ENCODE assay signal across 10 cellular contexts in the genomic region with DNA sequence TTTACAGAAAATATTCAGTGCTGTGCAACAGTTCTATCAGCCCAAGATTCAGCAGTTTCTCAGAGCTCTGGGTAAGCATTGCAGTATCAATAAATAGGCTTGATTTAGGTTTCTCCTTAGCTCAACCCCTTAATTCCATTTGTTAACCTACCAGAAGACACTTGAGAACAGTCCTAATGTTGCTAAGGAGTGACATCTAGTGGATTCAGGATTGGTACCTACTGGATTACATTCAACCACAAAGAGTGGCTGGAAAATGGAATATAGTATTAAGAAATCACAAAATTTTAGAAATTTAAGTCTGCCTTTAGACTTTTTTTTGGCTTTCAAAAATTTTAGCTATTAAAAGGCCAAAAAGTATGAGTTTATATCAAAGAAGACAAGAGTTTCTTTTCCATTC. TPM values are rescaled to one million over a fixed set of nuclear protein-coding genes. Genes with fewer than 3 reads are reported as not detected.
DNase-seq lines count a peak whose midpoint lies in the region; ATAC-seq, FAIRE-seq and TF ChIP-seq lines count a peak whose summit lies in the region.
"Had no signal": no experiment of that assay in that cellular context is flagged by ENCODE, and none has a peak within 500 bp of the region (broad histone marks: within the 10 kb centered on the region; RNA-seq: fewer than 3 reads in every experiment).

No MANE protein-coding gene starts in this region.

- H3K27me3 ChIP-seq in GM12878 (replicated peaks in 1 of 2; ENCODE audit: control insufficient read depth in 2 of 2, insufficient read depth in 2 of 2, low read length in 1 of 2) (no peaks in the 10 kb centered on the region), liver (ENCODE audit: control insufficient read depth in 4 of 4, insufficient read depth in 4 of 4, low read length in 3 of 4) (no peaks in the 10 kb centered on the region)
- H3K27me3 ChIP-seq: pancreas had no signal

- H3K36me3 ChIP-seq in GM12878 (ENCODE audit: control insufficient read depth in 2 of 2, insufficient read depth in 2 of 2, low read length in 1 of 2) (peaks cover under 1 to 11% of the 10 kb centered on the region in 2 experiments), liver (ENCODE audit: control insufficient read depth in 4 of 4, insufficient read depth in 3 of 4, low read depth in 1 of 4, low read length in 3 of 4) (no peaks in the 10 kb centered on the region)
- H3K36me3 ChIP-seq: pancreas had no signal

- H3K4me3 Mint-ChIP-seq in naive thymus-derived CD8-positive, alpha-beta T cell, result no peak overlapping the region

- H3K4me2 ChIP-seq in GM12878 (ENCODE audit: control insufficient read depth, insufficient read depth), result no peak overlapping the region

- no peak overlapping the region for H3K27ac Mint-ChIP-seq in naive thymus-derived CD8-positive, alpha-beta T cell

- DNase-seq in ACHN (peak; percentile 13), GM10248 (ENCODE audit: extremely low spot score) (no peak), GM12878 (ENCODE audit: low read depth, low spot score) (no peak)
- DNase-seq in naive thymus-derived CD8-positive, alpha-beta T cell, result no peak
- DNase-seq: activated effector memory CD4-positive, alpha-beta T cell treated with anti-CD3 and anti-CD28 coated beads, Interleukin-2, amount 50 U/mL, for 16 hours; pancreas had no signal

- no peak overlapping the region for H3K27ac ChIP-seq in GM12878 (ENCODE audit: control insufficient read depth, insufficient read depth)
- H3K27ac ChIP-seq in liver (ENCODE audit: low read depth in 1 of 2, low read length in 2 of 2), result no peak overlapping the region
- H3K27ac ChIP-seq: pancreas had no signal

- H3K27me3 Mint-ChIP-seq in naive thymus-derived CD8-positive, alpha-beta T cell, result no peaks in the 10 kb centered on the region

- TF ChIP-seq RAD21 in GM12878 (IDR thresholded peaks at IDR 0.05; ENCODE audit: insufficient read depth, low read depth, low read length) (peak; percentile 17; the same call in 1 of the 2 replicates), liver (IDR thresholded peaks at IDR 0.05) (peak; percentile 67 to 69)

- H3K36me3 Mint-ChIP-seq in naive thymus-derived CD8-positive, alpha-beta T cell, result peaks cover 0 to 16% (median 10%) of the 10 kb centered on the region in 3 donors

- POLR2A ChIA-PET in GM10248 (lab: Yijun Ruan, JAX) (no interaction called here), GM12878 (lab: Charles Lee) (no interaction called here)
- POLR2A ChIA-PET in naive thymus-derived CD8-positive, alpha-beta T cell (lab: Charles Lee), result no interaction called here

- no TSS peak for BruUV-seq in GM12878 (replicated peaks; lab: Mats Ljungman, UMichigan)

- SMC1A ChIA-PET in GM12878 (lab: Charles Lee; ENCODE audit: uncharacterized antibody, unreplicated experiment), result interaction anchor here (0.8 to 3.2 kb wide), 3 partner anchors 24 to 93 kb away, joined by 3 to 9 read pairs (median 3); no protein-coding TSS in a partner anchor

- H3K4me1 Mint-ChIP-seq in naive thymus-derived CD8-positive, alpha-beta T cell, result peaks cover 0 to 6% (median under 1%) of the 10 kb centered on the region in 4 donors

- H3K4me3 ChIP-seq in GM12878 (no peak overlapping the region), liver (ENCODE audit: low read depth in 1 of 3, low read length in 3 of 3) (no peak overlapping the region)
- H3K4me3 ChIP-seq: pancreas had no signal

- H3K4me1 ChIP-seq in GM12878 (ENCODE audit: control insufficient read depth, insufficient read depth, low read length), result no peaks in the 10 kb centered on the region
- no peaks in the 10 kb centered on the region for H3K4me1 ChIP-seq in liver (ENCODE audit: control insufficient read depth in 4 of 4, insufficient read depth in 4 of 4, low read length in 3 of 4)
- H3K4me1 ChIP-seq: pancreas had no signal

- H2AFZ ChIP-seq in GM12878 (ENCODE audit: control insufficient read depth, low read depth, low read length), result no peak overlapping the region

- H3K9me3 Mint-ChIP-seq in naive thymus-derived CD8-positive, alpha-beta T cell, result no peaks in the 10 kb centered on the region

- in situ Hi-C loops in ACHN (cut with HindIII; ENCODE audit: low pct_ligation_motif_present, low pct_unique_long_range_greater_than_20kb, low sequenced_read_pairs), result no loop called here
- in situ Hi-C loops in GM12878 (cut with MboI), result no loop called here

- H3K9ac ChIP-seq in GM12878 (ENCODE audit: control insufficient read depth, insufficient read depth, low read length), result no peak overlapping the region
- H3K9ac ChIP-seq in liver (ENCODE audit: low read depth in 1 of 2, low read length in 2 of 2), result no peak overlapping the region

- no peak for ATAC-seq in GM12878
- ATAC-seq in naive thymus-derived CD8-positive, alpha-beta T cell, result no peak
- ATAC-seq in HG03039 (IDR thresholded peaks at IDR 0.05; ENCODE audit: unreplicated experiment), result no peak
- no peak for ATAC-seq in GM18868 (IDR thresholded peaks at IDR 0.05; ENCODE audit: unreplicated experiment)
- no peak for ATAC-seq in GM18867 (IDR thresholded peaks at IDR 0.05; ENCODE audit: unreplicated experiment)

- TF ChIP-seq CTCF in GM10248 (IDR thresholded peaks at IDR 0.05; ENCODE audit: control extremely low read depth, extremely low read depth, low read depth, missing control alignments) (peak; percentile 13), GM12878 (IDR thresholded peaks at IDR 0.05 in 2 of 3, conservative IDR thresholded peaks at IDR 0.05 in 1 of 3; ENCODE audit: control insufficient read depth in 2 of 3, extremely low read depth in 1 of 3, insufficient read depth in 1 of 3, low read depth in 3 of 3, low read length in 3 of 3) (peak in 2 of 3 experiments; percentile 4 to 28; a peak in 2 of 6 replicates), liver (IDR thresholded peaks at IDR 0.05; ENCODE audit: low read depth, low read length, missing input control) (peak; percentile 7)

- H4K20me1 ChIP-seq in GM12878 (ENCODE audit: control insufficient read depth, insufficient read depth), result no peaks in the 10 kb centered on the region

- no peak for TF ChIP-seq POLR2A in GM12878 (IDR thresholded peaks at IDR 0.05; ENCODE audit: low read depth, low read length)

- RAD21 ChIA-PET in GM12878 (lab: Charles Lee; ENCODE audit: unreplicated experiment), result interaction anchor here (0.8 kb wide), 1 partner anchor 93 kb away, joined by 3 read pairs; no protein-coding TSS in a partner anchor

- H3K9me3 ChIP-seq in GM12878 (replicated peaks; ENCODE audit: control insufficient read depth, insufficient read depth, low read length) (no peaks in the 10 kb centered on the region), liver (ENCODE audit: control insufficient read depth in 4 of 4, low read length in 3 of 4) (no peaks in the 10 kb centered on the region)
- H3K9me3 ChIP-seq: pancreas had no signal

- no peak for TF ChIP-seq EP300 in GM12878 (IDR thresholded peaks at IDR 0.05; ENCODE audit: borderline replicate concordance in 1 of 2, control insufficient read depth in 1 of 2, low read depth in 2 of 2, low read length in 2 of 2)

- intact Hi-C loops in GM12878 (cut with micrococcal nuclease; ENCODE audit: unreplicated experiment), result loop anchor here (10.0 kb wide), 1 partner anchor 95 kb away; no protein-coding TSS in a partner anchor

- no peaks in the 10 kb centered on the region for H3K79me2 ChIP-seq in GM12878 (ENCODE audit: control insufficient read depth, insufficient read depth, low read length)

- FAIRE-seq in GM12878 (lab: Jason Lieb, UNC), result no peak
- FAIRE-seq: pancreas had no signal

- CTCF ChIA-PET in GM10248 (lab: Yijun Ruan, JAX) (interaction anchor here (0.8 to 4.5 kb wide), 7 partner anchors 12 to 243 kb away, joined by 3 to 24 read pairs (median 4); no protein-coding TSS in a partner anchor), GM12878 (lab: Yijun Ruan, JAX) (interaction anchor here (1.1 to 1.3 kb wide), 2 partner anchors 32 to 93 kb away, joined by 3 to 16 read pairs; no protein-coding TSS in a partner anchor)

RNA-seq across cellular contexts. Expression of gene POLG, which starts 34.7 kb away (rescaled TPM):
- 122 and 151 TPM in 2 replicates for total RNA-seq in GM12878 (2013; cell fraction: nucleolus; rRNA removed)
- total RNA-seq in GM12878 (2014; rRNA removed) (50.5 and 54.8 TPM in 2 replicates), GM12878 (2014; rRNA removed; fragmentation: Illumina TruSeq; extraction: Trizol) (26.3 and 27.3 TPM in 2 replicates), GM12878 (2021) (66.2 and 71.1 TPM in 2 replicates), liver (10 to 100 TPM; 41.9 to 53.1 TPM)
- 29.0 TPM for polyA plus RNA-seq in GM12878 (2011; ENCODE audit: low read depth)
- polyA plus RNA-seq in GM12878 (2011; rRNA removed) (21.1 and 23.8 TPM in 2 replicates), GM12878 (2014; fragmentation: Illumina TruSeq; extraction: Trizol) (24.7 and 35.7 TPM in 2 replicates), GM12878 (2014; fragmentation: Nextera tagmentation; extraction: Ambion mirVana) (10 to 100 TPM; 14.8 to 21.6 TPM), GM12878 (2014; rRNA removed) (41.8 and 46.4 TPM in 2 replicates), GM12878 (2016; fragmentation: Nextera tagmentation; extraction: Ambion mirVana) (10 to 100 TPM; 30.2 to 40.4 TPM), liver (10 to 100 TPM; 15.2 to 20.9 TPM)
- polyA plus RNA-seq in GM12878 (2011; cell fraction: cytosol; rRNA removed), result 21.0 and 26.9 TPM in 2 replicates
- 186 and 256 TPM in 2 replicates for polyA plus RNA-seq in GM12878 (2011; cell fraction: nucleus; rRNA removed)
- 36.6 and 46.1 TPM in 2 replicates for polyA plus RNA-seq in GM12878 (2012)
- 23.7 and 44.0 TPM in 2 replicates for polyA minus RNA-seq in GM12878 (2011; rRNA and poly(A)+ RNA removed)
- polyA minus RNA-seq in GM12878 (2011; cell fraction: cytosol; rRNA and poly(A)+ RNA removed), result 13.7 and 22.3 TPM in 2 replicates
- 59.7 and 112 TPM in 2 replicates for polyA minus RNA-seq in GM12878 (2011; cell fraction: nucleus; rRNA and poly(A)+ RNA removed)
- total RNA-seq in naive thymus-derived CD8-positive, alpha-beta T cell, result 100 to 1,000 TPM; 128 to 130 TPM
- 10 to 100 TPM; 29.9 to 54.5 (median 35.3) TPM for polyA plus RNA-seq in naive thymus-derived CD8-positive, alpha-beta T cell

RNA-seq across cellular contexts. Expression of gene FANCI, which starts 56.1 kb away (rescaled TPM):
- 136 and 139 TPM in 2 replicates for total RNA-seq in GM12878 (2013; cell fraction: nucleolus; rRNA removed)
- total RNA-seq in GM12878 (2014; rRNA removed), result 69.4 and 73.0 TPM in 2 replicates
- 84.8 and 85.1 TPM in 2 replicates for total RNA-seq in GM12878 (2014; rRNA removed; fragmentation: Illumina TruSeq; extraction: Trizol)
- 110 and 114 TPM in 2 replicates for total RNA-seq in GM12878 (2021)
- 39.2 TPM for polyA plus RNA-seq in GM12878 (2011; ENCODE audit: low read depth)
- polyA plus RNA-seq in GM12878 (2011; rRNA removed), result 80.0 and 108 TPM in 2 replicates
- 40.6 TPM in 2 replicates for polyA plus RNA-seq in GM12878 (2011; cell fraction: cytosol; rRNA removed)
- polyA plus RNA-seq in GM12878 (2011; cell fraction: nucleus; rRNA removed), result 103 and 117 TPM in 2 replicates
- polyA plus RNA-seq in GM12878 (2012), result 49.6 and 52.9 TPM in 2 replicates
- 89.4 and 107 TPM in 2 replicates for polyA plus RNA-seq in GM12878 (2014; fragmentation: Illumina TruSeq; extraction: Trizol)
- polyA plus RNA-seq in GM12878 (2014; fragmentation: Nextera tagmentation; extraction: Ambion mirVana), result 10 to 100 TPM; 38.1 to 51.0 TPM
- 60.8 and 73.6 TPM in 2 replicates for polyA plus RNA-seq in GM12878 (2014; rRNA removed)
- 100 to 1,000 TPM; 126 to 129 TPM for polyA plus RNA-seq in GM12878 (2016; fragmentation: Nextera tagmentation; extraction: Ambion mirVana)
- 75.4 and 101 TPM in 2 replicates for polyA minus RNA-seq in GM12878 (2011; rRNA and poly(A)+ RNA removed)
- 31.8 and 35.1 TPM in 2 replicates for polyA minus RNA-seq in GM12878 (2011; cell fraction: cytosol; rRNA and poly(A)+ RNA removed)
- polyA minus RNA-seq in GM12878 (2011; cell fraction: nucleus; rRNA and poly(A)+ RNA removed), result 64.9 and 74.2 TPM in 2 replicates
- 10 to 100 TPM in 1 of 2 donors, 1 to 10 TPM in 1; 1.8 to 41.9 TPM for total RNA-seq in liver
- 1 to 10 TPM; 1.7 to 2.7 TPM for polyA plus RNA-seq in liver
- 1 to 10 TPM; 8.5 to 9.4 TPM for total RNA-seq in naive thymus-derived CD8-positive, alpha-beta T cell
- 1 to 10 TPM; 3.1 to 4.9 (median 4.4) TPM for polyA plus RNA-seq in naive thymus-derived CD8-positive, alpha-beta T cell
